9 cellular contexts compared by ENCODE assay signal in the genomic region with DNA sequence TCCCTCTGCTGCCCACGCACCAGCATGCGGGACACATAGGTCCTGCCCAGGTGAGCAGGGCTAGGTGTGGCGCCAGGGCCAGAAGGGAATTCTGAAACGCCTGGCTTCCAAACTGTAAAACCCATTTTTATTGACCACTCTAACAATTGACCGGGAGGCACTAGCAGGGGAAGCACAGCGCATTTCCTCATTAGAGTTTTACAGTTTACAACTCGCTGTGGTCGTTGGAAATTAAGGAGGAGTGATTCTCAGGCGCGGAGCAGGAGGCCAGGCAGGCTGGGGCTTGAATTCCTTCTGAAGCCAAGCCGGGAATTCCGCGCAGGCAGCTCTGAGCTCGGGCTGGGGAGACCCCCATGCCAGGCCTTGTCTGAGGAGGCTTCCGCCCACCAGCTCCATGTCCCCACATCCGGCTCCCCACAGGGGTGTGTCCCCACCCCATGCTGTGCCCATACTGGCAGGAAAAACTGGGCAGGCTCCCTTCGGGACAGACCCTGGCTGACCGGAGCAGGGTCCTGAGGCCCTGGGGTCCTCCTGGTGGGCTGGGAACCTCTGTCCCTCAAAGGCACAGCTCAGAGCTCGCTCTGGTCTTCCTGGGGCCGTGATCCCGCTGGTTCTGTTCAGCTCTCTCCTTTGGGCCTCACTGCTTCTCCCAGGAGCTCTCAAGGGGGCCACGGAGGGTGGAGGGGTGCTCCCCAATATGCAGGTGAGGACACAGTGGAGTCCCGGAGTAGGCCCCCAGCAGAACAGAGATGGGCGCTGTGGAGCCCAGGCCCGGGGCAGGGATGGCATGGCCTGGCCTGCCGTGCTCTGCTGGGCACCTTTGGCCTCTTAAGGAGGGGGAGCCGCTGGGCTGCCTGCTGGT. TPM values are rescaled to one million over a fixed set of nuclear protein-coding genes. Genes with fewer than 3 reads are reported as not detected.
DNase-seq lines count a peak whose midpoint lies in the region; ATAC-seq and TF ChIP-seq lines count a peak whose summit lies in the region.
"Had no signal": no experiment of that assay in that cellular context is flagged by ENCODE, and none has a peak within 500 bp of the region (broad histone marks: within the 10 kb centered on the region; RNA-seq: fewer than 3 reads in every experiment).

No MANE protein-coding gene starts in this region.

- no peak for ATAC-seq in gastroesophageal sphincter

- H3K4me1 ChIP-seq in ES-I3 (ENCODE audit: insufficient read depth, low read length) (peaks cover 22% of the 10 kb centered on the region), gastroesophageal sphincter (peaks cover 0 to 87% (median 46%) of the 10 kb centered on the region in 3 donors), trophoblast cell (ENCODE audit: control insufficient read depth in 1 of 2, insufficient read depth in 2 of 2, low read length in 2 of 2) (peaks cover 9 to 22% of the 10 kb centered on the region in 2 experiments)

- H3K9ac ChIP-seq in ES-I3 (ENCODE audit: low read depth, low read length) (peak overlapping the region; percentile 46; the same call in 1 of the 2 replicates), trophoblast cell (ENCODE audit: low read length) (no peak overlapping the region)

- WGBS in gastroesophageal sphincter (ENCODE audit: low coverage in 1 of 2), 2 donors = no CpG with 5 or more reads among the region's 27 CpGs
- no CpG with 5 or more reads among the region's 27 CpGs for WGBS in trophoblast cell (ENCODE audit: extremely low coverage, insufficient coverage, insufficient read length)

- no peak overlapping the region for H2BK120ac ChIP-seq in trophoblast cell (ENCODE audit: insufficient read depth, low read length, poor library complexity)

- peaks cover 2% of the 10 kb centered on the region for H3K79me1 ChIP-seq in trophoblast cell (ENCODE audit: low read length)

- H3K4me3 ChIP-seq in gastroesophageal sphincter = peak overlapping the region in 1 of 2 donors; percentile 57
- H3K4me3 ChIP-seq in trophoblast cell (ENCODE audit: low read depth, low read length) = no peak overlapping the region

- no peak overlapping the region for H4K91ac ChIP-seq in trophoblast cell (ENCODE audit: low read depth, low read length)

- no peak for TF ChIP-seq EP300 in gastroesophageal sphincter (IDR thresholded peaks at IDR 0.05)

- H3K18ac ChIP-seq in trophoblast cell (ENCODE audit: low read length) = no peak overlapping the region

- peak overlapping the region; percentile 70 for H3K4me2 ChIP-seq in trophoblast cell (ENCODE audit: low read length)

- H3K9me3 ChIP-seq in ES-I3 (ENCODE audit: control insufficient read depth, insufficient read depth, low read length) (no peaks in the 10 kb centered on the region), gastroesophageal sphincter (no peaks in the 10 kb centered on the region), trophoblast cell (ENCODE audit: insufficient read depth, low read depth, low read length) (no peaks in the 10 kb centered on the region)

- H2AK5ac ChIP-seq in trophoblast cell (ENCODE audit: low read length) = no peak overlapping the region

- H3K36me3 ChIP-seq in ES-I3 (ENCODE audit: insufficient read depth, low read length) (no peaks in the 10 kb centered on the region), gastroesophageal sphincter (no peaks in the 10 kb centered on the region), trophoblast cell (ENCODE audit: control insufficient read depth in 1 of 2, insufficient read depth in 2 of 2, low read length in 2 of 2) (no peaks in the 10 kb centered on the region)

- H2AFZ ChIP-seq in trophoblast cell (ENCODE audit: insufficient read depth, low read length, poor library complexity) = no peak overlapping the region

- no peak for TF ChIP-seq POLR2A in gastroesophageal sphincter (IDR thresholded peaks at IDR 0.05)

- TF ChIP-seq CTCF in gastroesophageal sphincter (IDR thresholded peaks at IDR 0.05) = no peak

- H3K79me2 ChIP-seq in trophoblast cell (ENCODE audit: control insufficient read depth, insufficient read depth, low read length, poor library complexity) = no peaks in the 10 kb centered on the region

- no peak overlapping the region for H2BK5ac ChIP-seq in trophoblast cell (ENCODE audit: low read depth, low read length, poor library complexity)

- no peak overlapping the region for H3K14ac ChIP-seq in trophoblast cell (ENCODE audit: low read length)

- no peak overlapping the region for H4K8ac ChIP-seq in trophoblast cell (ENCODE audit: low read depth, low read length)

- no peak overlapping the region for H2BK12ac ChIP-seq in trophoblast cell (ENCODE audit: low read length)

- H3K27me3 ChIP-seq in gastroesophageal sphincter (peaks cover 92% of the 10 kb centered on the region), trophoblast cell (ENCODE audit: insufficient read depth, low read length) (peaks cover 8% of the 10 kb centered on the region)

- H3K23ac ChIP-seq in trophoblast cell (ENCODE audit: low read length) = no peak overlapping the region

- H4K12ac ChIP-seq in trophoblast cell (ENCODE audit: low read depth, low read length) = no peak overlapping the region

- H3K4ac ChIP-seq in trophoblast cell (ENCODE audit: low read depth, low read length) = no peak overlapping the region

- peak overlapping the region in 3 of 4 donors; percentile 67 to 82 (median 75) for H3K27ac ChIP-seq in gastroesophageal sphincter
- H3K27ac ChIP-seq in trophoblast cell (ENCODE audit: low read depth, low read length) = no peak overlapping the region

- DNase-seq in NOMO-1 treated with DMSO at 0.1 percent for 48 hours (lab: John Stamatoyannopoulos, UW; ENCODE audit: unreplicated experiment) (peak; percentile 58), trophoblast cell (peak in 1 of 2 donors; percentile 9), NCI-H345 (lab: John Stamatoyannopoulos, UW) (no peak), HPDE6-E6E7 (ENCODE audit: extremely low spot score) (no peak), NCI-H1930 (lab: John Stamatoyannopoulos, UW) (no peak), middle frontal gyrus (ENCODE audit: extremely low spot score, low spot score) (no peak)

RNA-seq across cellular contexts. Expression of a gene that starts 1.2 kb away (rescaled TPM):
- 10 to 100 TPM in 1 of 4 donors, 1 to 10 TPM in 3; 3.8 to 11.3 (median 4.3) TPM for total RNA-seq in gastroesophageal sphincter
- polyA plus RNA-seq in trophoblast cell (2013) = 1.6 and 1.7 TPM in 2 replicates

RNA-seq across cellular contexts. Expression of a gene that starts 25.7 kb away (rescaled TPM):
- 1 to 10 TPM; 4.7 to 7.4 (median 6.9) TPM for total RNA-seq in gastroesophageal sphincter
- polyA plus RNA-seq in trophoblast cell (2013) = 6.7 and 6.8 TPM in 2 replicates

RNA-seq across cellular contexts. Expression of a gene that starts 48.1 kb away (rescaled TPM):
- total RNA-seq in gastroesophageal sphincter = 10 to 100 TPM; 36.9 to 58.8 (median 45.2) TPM
- polyA plus RNA-seq in trophoblast cell (2013) = 33.0 and 34.2 TPM in 2 replicates

RNA-seq across cellular contexts. Expression of a gene that starts 52.2 kb away (rescaled TPM):
- not detected for total RNA-seq in gastroesophageal sphincter
- polyA plus RNA-seq in trophoblast cell (2013) = not detected in 2 replicates
- total RNA-seq: RPMI7951 had no signal
